16 cellular contexts compared by ENCODE assay signal in the genomic region with DNA sequence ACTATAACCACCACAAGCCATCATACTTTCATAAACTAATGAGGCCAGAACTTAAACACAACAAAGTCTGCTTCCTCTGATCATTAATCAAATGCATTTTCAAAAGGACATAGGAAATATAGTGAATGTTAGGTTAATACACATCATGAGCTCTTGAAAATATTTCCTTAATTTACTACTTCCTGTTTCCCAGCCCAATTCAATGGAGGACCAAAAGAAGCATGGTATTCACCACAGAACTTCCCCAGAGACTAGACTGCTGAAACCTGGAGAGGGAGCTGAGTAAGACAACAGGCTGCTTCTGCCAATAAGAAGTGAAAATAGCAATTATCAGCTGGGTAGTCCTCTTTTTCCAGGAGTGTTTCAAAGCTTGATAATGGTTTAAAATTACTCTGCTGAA.
DNase-seq lines count a peak whose midpoint lies in the region; ATAC-seq, FAIRE-seq and TF ChIP-seq lines count a peak whose summit lies in the region.
"Had no signal": no experiment of that assay in that cellular context is flagged by ENCODE, and none has a peak within 500 bp of the region (broad histone marks: within the 10 kb centered on the region; RNA-seq: fewer than 3 reads in every experiment).

No MANE protein-coding gene starts in this region.

- no peak overlapping the region for H4K91ac ChIP-seq in mesenchymal stem cell (ENCODE audit: low read length)

- H2BK12ac ChIP-seq in mesenchymal stem cell (ENCODE audit: low read length in 2 of 2): no peak overlapping the region

- no peak overlapping the region for H3K4me3 Mint-ChIP-seq in activated CD4-positive, alpha-beta memory T cell treated with anti-CD3 and anti-CD28 coated beads, Interleukin-2, amount 10 ng/mL, durations not matched to agents 7 days and 5 days
- H3K4me3 Mint-ChIP-seq: CD14-positive monocyte; immature natural killer cell; T-helper 1 cell treated with Interleukin-12 subunit alpha and Interleukin-12 subunit beta and Interleukin-4 antibody, amounts not matched to agents 30 μg/mL and 1 μg/mL, for 36 hours had no signal

- DNase-seq in COLO829 (ENCODE audit: low spot score) (peak; percentile 40), KBM-7 (peak; percentile 12), GM12878 (ENCODE audit: low read depth, low spot score) (peak; percentile 2), mesenchymal stem cell (peak; percentile 28), GM13977 (ENCODE audit: low spot score) (no peak)
- no peak for DNase-seq in activated naive CD4-positive, alpha-beta T cell treated with anti-CD3 and anti-CD28 coated beads, Interleukin-2, amount 50 U/mL, for 16 hours
- DNase-seq in activated CD4-positive, alpha-beta memory T cell treated with anti-CD3 and anti-CD28 coated beads, Interleukin-2, amount 10 ng/mL, durations not matched to agents 7 days and 5 days: no peak
- DNase-seq: activated effector memory CD4-positive, alpha-beta T cell treated with Interleukin-2 at 50 U/mL for 16 hours; immature natural killer cell; NCI-H2029 treated with DMSO at 0.1 percent for 48 hours; sigmoid colon had no signal

- H2AK5ac ChIP-seq in mesenchymal stem cell (ENCODE audit: low read length, severe bottlenecking): no peak overlapping the region

- no peaks in the 10 kb centered on the region for H3K27me3 Mint-ChIP-seq in activated CD4-positive, alpha-beta memory T cell treated with anti-CD3 and anti-CD28 coated beads, Interleukin-2, amount 10 ng/mL, durations not matched to agents 7 days and 5 days

- no peak for TF ChIP-seq CTCF in GM12878 (IDR thresholded peaks at IDR 0.05 in 2 of 3, conservative IDR thresholded peaks at IDR 0.05 in 1 of 3; ENCODE audit: control insufficient read depth in 2 of 3, extremely low read depth in 1 of 3, insufficient read depth in 1 of 3, low read depth in 3 of 3, low read length in 3 of 3)
- TF ChIP-seq CTCF in GM13977 (IDR thresholded peaks at IDR 0.05; ENCODE audit: extremely low read depth, insufficient read depth, missing control alignments): no peak

- no peaks in the 10 kb centered on the region for H3K79me2 ChIP-seq in GM12878 (ENCODE audit: control insufficient read depth, insufficient read depth, low read length)

- H3K18ac ChIP-seq in mesenchymal stem cell (ENCODE audit: low read depth in 1 of 2, low read length in 2 of 2): no peak overlapping the region

- H3K79me1 ChIP-seq in mesenchymal stem cell (replicated peaks; ENCODE audit: low read length, poor library complexity, severe bottlenecking): no peaks in the 10 kb centered on the region

- H3K27ac ChIP-seq in GM12878 (ENCODE audit: control insufficient read depth, insufficient read depth) (no peak overlapping the region), mesenchymal stem cell (ENCODE audit: low read length, poor library complexity, severe bottlenecking) (peak overlapping the region; percentile 84)
- H3K27ac ChIP-seq: sigmoid colon had no signal

- H4K8ac ChIP-seq in mesenchymal stem cell (ENCODE audit: low read length): no peak overlapping the region

- no peaks in the 10 kb centered on the region for H3K9me3 ChIP-seq in GM12878 (replicated peaks; ENCODE audit: control insufficient read depth, insufficient read depth, low read length)
- no peaks in the 10 kb centered on the region for H3K9me3 ChIP-seq in mesenchymal stem cell (ENCODE audit: control insufficient read depth, low read length)
- H3K9me3 ChIP-seq: sigmoid colon had no signal

- H4K20me1 ChIP-seq in GM12878 (ENCODE audit: control insufficient read depth, insufficient read depth): no peaks in the 10 kb centered on the region

- FAIRE-seq in GM12878 (lab: Jason Lieb, UNC): no peak
- FAIRE-seq: endometrium, HTR-8/SVneo had no signal

- H2BK120ac ChIP-seq in mesenchymal stem cell (ENCODE audit: low read depth, low read length): no peak overlapping the region

- intact Hi-C loops in GM12878 (cut with micrococcal nuclease; ENCODE audit: unreplicated experiment): no loop called here

- RAD21 ChIA-PET in GM12878 (lab: Charles Lee; ENCODE audit: unreplicated experiment): no interaction called here

- CTCF ChIA-PET in GM12878 (lab: Yijun Ruan, JAX): interaction anchor here (0.9 to 1.7 kb wide), 2 partner anchors 9 kb away, joined by 3 to 4 read pairs; no protein-coding TSS in a partner anchor
- CTCF ChIA-PET in activated CD4-positive, alpha-beta memory T cell treated with anti-CD3 and anti-CD28 coated beads, Interleukin-2, amount 10 ng/mL, durations not matched to agents 7 days and 5 days (lab: Charles Lee): interaction anchor here (1.2 kb wide), 1 partner anchor 14 kb away, joined by 3 read pairs; no protein-coding TSS in a partner anchor

- no TSS peak for BruUV-seq in GM12878 (replicated peaks; lab: Mats Ljungman, UMichigan)

- SMC1A ChIA-PET in GM12878 (lab: Charles Lee; ENCODE audit: uncharacterized antibody, unreplicated experiment): interaction anchor here (1.0 to 1.4 kb wide), 2 partner anchors 8 to 10 kb away, joined by 3 to 5 read pairs; no protein-coding TSS in a partner anchor

- in situ Hi-C loops in KBM-7 (cut with MboI; ENCODE audit: low pct_unique_long_range_greater_than_20kb, low sequenced_read_pairs) (no loop called here), GM12878 (cut with MboI) (no loop called here), GM13977 (cut with MboI; ENCODE audit: low pct_unique_long_range_greater_than_20kb, low sequenced_read_pairs, unreplicated experiment) (no loop called here)

- H3K4me3 ChIP-seq in GM12878 (no peak overlapping the region), mesenchymal stem cell (ENCODE audit: insufficient read depth in 1 of 2, low read depth in 1 of 2, low read length in 2 of 2) (no peak overlapping the region)
- H3K4me3 ChIP-seq: sigmoid colon had no signal

- no peak overlapping the region for H3K4ac ChIP-seq in mesenchymal stem cell (ENCODE audit: low read depth in 1 of 2, low read length in 2 of 2)

- no peak overlapping the region for H2BK15ac ChIP-seq in mesenchymal stem cell (ENCODE audit: low read depth, poor library complexity, severe bottlenecking)

- H3K27me3 ChIP-seq in GM12878 (replicated peaks in 1 of 2; ENCODE audit: control insufficient read depth in 2 of 2, insufficient read depth in 2 of 2, low read length in 1 of 2) (no peaks in the 10 kb centered on the region), mesenchymal stem cell (ENCODE audit: control insufficient read depth in 1 of 2, insufficient read depth in 1 of 2, low read length in 2 of 2) (no peaks in the 10 kb centered on the region)
- H3K27me3 ChIP-seq: sigmoid colon had no signal

- no peak overlapping the region for H3K23ac ChIP-seq in mesenchymal stem cell (ENCODE audit: low read length in 2 of 2)

- H3K4me2 ChIP-seq in GM12878 (ENCODE audit: control insufficient read depth, insufficient read depth) (no peak overlapping the region), mesenchymal stem cell (ENCODE audit: low read length, poor library complexity, severe bottlenecking) (no peak overlapping the region)

- POLR2A ChIA-PET in GM12878 (lab: Charles Lee): no interaction called here
- POLR2A ChIA-PET in activated CD4-positive, alpha-beta memory T cell treated with anti-CD3 and anti-CD28 coated beads, Interleukin-2, amount 10 ng/mL, durations not matched to agents 7 days and 5 days (lab: Charles Lee): no interaction called here

- H3K4me1 ChIP-seq in GM12878 (ENCODE audit: control insufficient read depth, insufficient read depth, low read length): no peaks in the 10 kb centered on the region
- H3K4me1 ChIP-seq in mesenchymal stem cell (ENCODE audit: control insufficient read depth, insufficient read depth, low read depth, low read length): peaks cover 3% of the 10 kb centered on the region

- no peak for TF ChIP-seq EP300 in GM12878 (IDR thresholded peaks at IDR 0.05; ENCODE audit: borderline replicate concordance in 1 of 2, control insufficient read depth in 1 of 2, low read depth in 2 of 2, low read length in 2 of 2)

- peaks cover 2% of the 10 kb centered on the region for H3K36me3 Mint-ChIP-seq in activated CD4-positive, alpha-beta memory T cell treated with anti-CD3 and anti-CD28 coated beads, Interleukin-2, amount 10 ng/mL, durations not matched to agents 7 days and 5 days (ENCODE audit: low read depth)

- H3K27ac Mint-ChIP-seq in activated CD4-positive, alpha-beta memory T cell treated with anti-CD3 and anti-CD28 coated beads, Interleukin-2, amount 10 ng/mL, durations not matched to agents 7 days and 5 days: no peak overlapping the region
- H3K27ac Mint-ChIP-seq: CD14-positive monocyte; T-helper 1 cell treated with Interleukin-12 subunit alpha and Interleukin-12 subunit beta and Interleukin-4 antibody, amounts not matched to agents 30 μg/mL and 1 μg/mL, for 36 hours had no signal

- H2BK5ac ChIP-seq in mesenchymal stem cell (ENCODE audit: low read depth, low read length, poor library complexity, severe bottlenecking): peak overlapping the region; percentile 66

- H3K9me3 Mint-ChIP-seq in activated CD4-positive, alpha-beta memory T cell treated with anti-CD3 and anti-CD28 coated beads, Interleukin-2, amount 10 ng/mL, durations not matched to agents 7 days and 5 days: no peaks in the 10 kb centered on the region
- H3K9me3 Mint-ChIP-seq: immature natural killer cell; T-helper 1 cell treated with Interleukin-12 subunit alpha and Interleukin-12 subunit beta and Interleukin-4 antibody, amounts not matched to agents 30 μg/mL and 1 μg/mL, for 36 hours had no signal

- no peaks in the 10 kb centered on the region for H3K4me1 Mint-ChIP-seq in activated CD4-positive, alpha-beta memory T cell treated with anti-CD3 and anti-CD28 coated beads, Interleukin-2, amount 10 ng/mL, durations not matched to agents 7 days and 5 days
- H3K4me1 Mint-ChIP-seq: immature natural killer cell had no signal

- ATAC-seq in GM12878 (peak; percentile 52; the same call in 2 of the 3 replicates), HG02981 (IDR thresholded peaks at IDR 0.05; ENCODE audit: unreplicated experiment) (no peak)

- no peaks in the 10 kb centered on the region for H3K36me3 ChIP-seq in GM12878 (ENCODE audit: control insufficient read depth in 2 of 2, insufficient read depth in 2 of 2, low read length in 1 of 2)
- no peaks in the 10 kb centered on the region for H3K36me3 ChIP-seq in mesenchymal stem cell (ENCODE audit: control insufficient read depth in 1 of 2, insufficient read depth in 2 of 2, low read depth in 1 of 2, low read length in 2 of 2)
- H3K36me3 ChIP-seq: sigmoid colon had no signal

- no peak overlapping the region for H3K9ac ChIP-seq in GM12878 (ENCODE audit: control insufficient read depth, insufficient read depth, low read length)
- no peak overlapping the region for H3K9ac ChIP-seq in mesenchymal stem cell (ENCODE audit: low read length)

- TF ChIP-seq POLR2A in GM12878 (IDR thresholded peaks at IDR 0.05; ENCODE audit: low read depth, low read length): no peak

- no peak for TF ChIP-seq RAD21 in GM12878 (IDR thresholded peaks at IDR 0.05; ENCODE audit: insufficient read depth, low read depth, low read length)

- H3K14ac ChIP-seq in mesenchymal stem cell (ENCODE audit: low read length in 2 of 2): no peak overlapping the region

- H2AFZ ChIP-seq in GM12878 (ENCODE audit: control insufficient read depth, low read depth, low read length): no peak overlapping the region
- no peak overlapping the region for H2AFZ ChIP-seq in mesenchymal stem cell (ENCODE audit: low read depth, low read length)

Comparison
In these comparisons a context has a peak if more than half of its experiments do, and no peak if none do; other contexts are left out.
1. DNase-seq: peak in COLO829 (single experiment), KBM-7 (single experiment), GM12878 (single experiment) and mesenchymal stem cell (single experiment); none in activated naive CD4-positive, alpha-beta T cell treated with anti-CD3 and anti-CD28 coated beads, Interleukin-2, amount 50 U/mL, for 16 hours (single experiment), activated CD4-positive, alpha-beta memory T cell treated with anti-CD3 and anti-CD28 coated beads, Interleukin-2, amount 10 ng/mL, durations not matched to agents 7 days and 5 days (single experiment) and GM13977 (single experiment).